Comparison of ENCODE assay signal across 8 cellular contexts in the genomic region with DNA sequence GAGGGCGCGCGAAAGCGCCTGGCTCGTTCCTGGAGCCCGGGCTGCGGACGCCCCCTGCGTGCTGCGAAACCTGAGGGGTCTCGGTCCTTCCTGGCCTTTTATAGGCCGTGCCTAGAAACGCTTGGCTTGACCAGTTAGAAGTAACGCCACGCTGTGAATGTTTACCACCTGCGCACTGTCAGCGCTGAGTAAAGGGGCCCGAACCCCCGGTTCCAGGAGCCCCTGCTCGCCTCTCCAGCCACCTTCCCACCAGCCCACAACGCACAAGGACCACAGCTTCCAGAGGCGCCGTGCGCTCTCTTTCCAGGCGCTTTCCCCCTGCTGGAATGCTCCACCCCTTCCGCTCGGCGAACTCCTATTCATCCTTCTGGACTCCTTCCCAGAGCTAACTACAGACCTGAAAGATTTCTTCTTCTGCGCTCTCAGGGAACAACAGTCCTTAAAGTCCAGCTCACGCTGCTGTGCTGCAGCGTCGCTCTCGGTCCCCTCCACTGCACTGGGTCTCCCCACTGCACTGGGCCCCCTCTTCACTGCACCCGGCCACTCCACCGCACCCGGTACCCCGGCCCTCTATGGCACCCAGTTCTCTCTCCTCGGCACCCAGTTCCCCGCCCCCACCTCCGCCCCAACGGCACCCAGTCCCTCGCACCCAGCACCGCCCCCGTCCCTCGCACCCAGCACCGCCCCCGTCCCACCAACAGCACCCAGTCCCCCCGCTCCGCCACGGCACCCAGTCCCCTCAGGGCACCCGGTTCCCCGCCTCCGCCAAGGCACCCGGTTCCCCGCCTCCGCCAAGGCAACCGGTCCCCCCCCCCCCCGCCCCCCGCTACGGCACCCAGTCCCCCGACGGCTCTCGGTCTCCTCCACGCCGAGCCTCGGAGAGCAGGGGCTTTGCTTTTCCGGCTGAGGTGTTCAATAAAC.
DNase-seq lines count a peak whose midpoint lies in the region; ATAC-seq and TF ChIP-seq lines count a peak whose summit lies in the region.

No MANE protein-coding gene starts in this region.

- H3K36me3 ChIP-seq in SK-N-SH (replicated peaks in 1 of 2; ENCODE audit: control insufficient read depth in 1 of 2, insufficient read depth in 2 of 2, low read length in 1 of 2) (no peaks in the 10 kb centered on the region), mesenchymal stem cell (ENCODE audit: control insufficient read depth in 1 of 2, insufficient read depth in 2 of 2, low read depth in 1 of 2, low read length in 2 of 2) (no peaks in the 10 kb centered on the region), transverse colon (no peaks in the 10 kb centered on the region)

- TF ChIP-seq EP300 in SK-N-SH (IDR thresholded peaks at IDR 0.05; ENCODE audit: borderline replicate concordance in 1 of 2, low read depth in 1 of 2, low read length in 1 of 2) (no peak), transverse colon (IDR thresholded peaks at IDR 0.05; ENCODE audit: low read depth) (no peak)

- no peak for TF ChIP-seq RAD21 in SK-N-SH (IDR thresholded peaks at IDR 0.05; ENCODE audit: low read length)

- TF ChIP-seq CTCF in GM12865 (IDR thresholded peaks at IDR 0.05; ENCODE audit: insufficient read depth, low read depth, low read length, missing control alignments): no peak
- no peak for TF ChIP-seq CTCF in SK-N-SH (IDR thresholded peaks at IDR 0.05)
- no peak for TF ChIP-seq CTCF in coronary artery (IDR thresholded peaks at IDR 0.05)
- no peak for TF ChIP-seq CTCF in transverse colon (IDR thresholded peaks at IDR 0.05)

- H3K9ac ChIP-seq in SK-N-SH (no peak overlapping the region), mesenchymal stem cell (ENCODE audit: low read length) (peak overlapping the region; percentile 85)

- H3K27ac ChIP-seq in SK-N-SH (ENCODE audit: low read depth in 2 of 2, low read length in 1 of 2): no peak overlapping the region
- no peak overlapping the region for H3K27ac ChIP-seq in coronary artery
- peak overlapping the region; percentile 74 for H3K27ac ChIP-seq in mesenchymal stem cell (ENCODE audit: low read length, poor library complexity, severe bottlenecking)
- H3K27ac ChIP-seq in transverse colon: peak overlapping the region in 3 of 4 donors; percentile 28 to 46 (median 41)

- H3K27me3 ChIP-seq in SK-N-SH (ENCODE audit: insufficient read depth) (no peaks in the 10 kb centered on the region), mesenchymal stem cell (ENCODE audit: control insufficient read depth in 1 of 2, insufficient read depth in 1 of 2, low read length in 2 of 2) (no peaks in the 10 kb centered on the region), transverse colon (peaks cover 5% of the 10 kb centered on the region)

- H2BK12ac ChIP-seq in mesenchymal stem cell (ENCODE audit: low read length in 2 of 2): peak overlapping the region; percentile 57 to 71

- DNase-seq in GM12865 (ENCODE audit: low read depth) (no peak), SK-N-SH (peak; percentile 52), coronary artery (ENCODE audit: low spot score) (no peak), mesenchymal stem cell (peak; percentile 83), transverse colon (peak; percentile 18), NCI-H748 treated with DMSO at 0.1 percent for 48 hours (lab: John Stamatoyannopoulos, UW) (no peak)

- 60% methylated on average over 44 of the region's 67 CpGs for WGBS in SK-N-SH (ENCODE audit: low lambda C conversion rate)
- WGBS in mesenchymal stem cell: 4% methylated on average over 50 of the region's 67 CpGs
- 3 to 28% methylated on average over 11 to 50 of the region's 67 CpGs for WGBS in transverse colon (ENCODE audit: low coverage in 1 of 2), 2 donors

- H3K4me1 ChIP-seq in SK-N-SH (ENCODE audit: control insufficient read depth in 1 of 2, insufficient read depth in 2 of 2, low read depth in 1 of 2, low read length in 1 of 2) (no peaks in the 10 kb centered on the region), mesenchymal stem cell (ENCODE audit: control insufficient read depth, insufficient read depth, low read depth, low read length) (peaks cover 9% of the 10 kb centered on the region), transverse colon (peaks cover 0 to 16% (median 8%) of the 10 kb centered on the region in 4 donors)

- H3K79me2 ChIP-seq in SK-N-SH (ENCODE audit: insufficient read depth): no peaks in the 10 kb centered on the region

- H3F3A ChIP-seq in SK-N-SH (replicated peaks; ENCODE audit: insufficient read depth): no peaks in the 10 kb centered on the region

- H3K79me1 ChIP-seq in mesenchymal stem cell (replicated peaks; ENCODE audit: low read length, poor library complexity, severe bottlenecking): no peaks in the 10 kb centered on the region

- in situ Hi-C loops in transverse colon (cut with MboI; ENCODE audit: low pct_ligation_motif_present in 1 of 4, low pct_unique_long_range_greater_than_20kb in 1 of 4, low sequenced_read_pairs in 3 of 4): no loop called here

- H2BK120ac ChIP-seq in mesenchymal stem cell (ENCODE audit: low read depth, low read length): no peak overlapping the region

- POLR2A ChIA-PET in SK-N-SH (lab: Yijun Ruan, JAX): no interaction called here

- peak overlapping the region; percentile 81 to 90 for H3K4ac ChIP-seq in mesenchymal stem cell (ENCODE audit: low read depth in 1 of 2, low read length in 2 of 2)

- peak overlapping the region in 1 of 2 experiments; percentile 93 for H3K14ac ChIP-seq in mesenchymal stem cell (ENCODE audit: low read length in 2 of 2)

- ATAC-seq in GM19023 (IDR thresholded peaks at IDR 0.05; ENCODE audit: unreplicated experiment): no peak
- no peak for ATAC-seq in GM19452 (IDR thresholded peaks at IDR 0.05; ENCODE audit: unreplicated experiment)

- H4K8ac ChIP-seq in mesenchymal stem cell (ENCODE audit: low read length): peak overlapping the region; percentile 92

- H2BK5ac ChIP-seq in mesenchymal stem cell (ENCODE audit: low read depth, low read length, poor library complexity, severe bottlenecking): no peak overlapping the region

- H3K4me2 ChIP-seq in SK-N-SH (peak overlapping the region; percentile 78), mesenchymal stem cell (ENCODE audit: low read length, poor library complexity, severe bottlenecking) (peak overlapping the region; percentile 95)

- no peaks in the 10 kb centered on the region for H3K9me2 ChIP-seq in SK-N-SH

- intact Hi-C loops in transverse colon (cut with DNase I; ENCODE audit: low total_unique reads): no loop called here

- CTCF ChIA-PET in SK-N-SH (lab: Yijun Ruan, JAX): interaction anchor here (0.7 to 5.2 kb wide), 20 partner anchors 10 to 799 kb away, joined by 3 to 153 read pairs (median 6); no protein-coding TSS in a partner anchor

- H2BK15ac ChIP-seq in mesenchymal stem cell (ENCODE audit: low read depth, poor library complexity, severe bottlenecking): peak overlapping the region; percentile 92

- H4K20me1 ChIP-seq in SK-N-SH (ENCODE audit: insufficient read depth): no peaks in the 10 kb centered on the region

- peak overlapping the region; percentile 63 for H3K4me3 ChIP-seq in GM12865 (ENCODE audit: low read depth, low read length)
- H3K4me3 ChIP-seq in SK-N-SH (ENCODE audit: low read depth in 2 of 2, low read length in 1 of 2): peak overlapping the region; percentile 54 to 65; a peak in 3 of 4 replicates
- H3K4me3 ChIP-seq in coronary artery: peak overlapping the region; percentile 71
- peak overlapping the region; percentile 65 to 86 for H3K4me3 ChIP-seq in mesenchymal stem cell (ENCODE audit: insufficient read depth in 1 of 2, low read depth in 1 of 2, low read length in 2 of 2)
- peak overlapping the region; percentile 3 to 64 (median 38) for H3K4me3 ChIP-seq in transverse colon

- peak overlapping the region; percentile 72 to 93 for H3K18ac ChIP-seq in mesenchymal stem cell (ENCODE audit: low read depth in 1 of 2, low read length in 2 of 2)

- no peak for TF ChIP-seq POLR2A in transverse colon (IDR thresholded peaks at IDR 0.05)

- peak overlapping the region; percentile 94 for H4K91ac ChIP-seq in mesenchymal stem cell (ENCODE audit: low read length)

- peak overlapping the region; percentile 92 for H2AFZ ChIP-seq in SK-N-SH (ENCODE audit: low read depth)
- peak overlapping the region; percentile 97 for H2AFZ ChIP-seq in mesenchymal stem cell (ENCODE audit: low read depth, low read length)

- H2AK5ac ChIP-seq in mesenchymal stem cell (ENCODE audit: low read length, severe bottlenecking): no peak overlapping the region

- H3K9me3 ChIP-seq in SK-N-SH (no peaks in the 10 kb centered on the region), mesenchymal stem cell (ENCODE audit: control insufficient read depth, low read length) (no peaks in the 10 kb centered on the region), transverse colon (no peaks in the 10 kb centered on the region)

- H3K23ac ChIP-seq in mesenchymal stem cell (ENCODE audit: low read length in 2 of 2): peak overlapping the region; percentile 4 to 92

TF ChIP-seq in SK-N-SH, 30 proteins besides CTCF, POLR2A, EP300 and RAD21:
- TF ChIP-seq, protein P1, sequence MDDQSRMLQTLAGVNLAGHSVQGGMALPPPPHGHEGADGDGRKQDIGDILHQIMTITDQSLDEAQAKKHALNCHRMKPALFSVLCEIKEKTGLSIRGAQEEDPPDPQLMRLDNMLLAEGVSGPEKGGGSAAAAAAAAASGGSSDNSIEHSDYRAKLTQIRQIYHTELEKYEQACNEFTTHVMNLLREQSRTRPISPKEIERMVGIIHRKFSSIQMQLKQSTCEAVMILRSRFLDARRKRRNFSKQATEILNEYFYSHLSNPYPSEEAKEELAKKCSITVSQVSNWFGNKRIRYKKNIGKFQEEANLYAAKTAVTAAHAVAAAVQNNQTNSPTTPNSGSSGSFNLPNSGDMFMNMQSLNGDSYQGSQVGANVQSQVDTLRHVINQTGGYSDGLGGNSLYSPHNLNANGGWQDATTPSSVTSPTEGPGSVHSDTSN (IDR thresholded peaks at IDR 0.05): no peak
- TF ChIP-seq, protein P2, sequence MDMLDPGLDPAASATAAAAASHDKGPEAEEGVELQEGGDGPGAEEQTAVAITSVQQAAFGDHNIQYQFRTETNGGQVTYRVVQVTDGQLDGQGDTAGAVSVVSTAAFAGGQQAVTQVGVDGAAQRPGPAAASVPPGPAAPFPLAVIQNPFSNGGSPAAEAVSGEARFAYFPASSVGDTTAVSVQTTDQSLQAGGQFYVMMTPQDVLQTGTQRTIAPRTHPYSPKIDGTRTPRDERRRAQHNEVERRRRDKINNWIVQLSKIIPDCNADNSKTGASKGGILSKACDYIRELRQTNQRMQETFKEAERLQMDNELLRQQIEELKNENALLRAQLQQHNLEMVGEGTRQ (IDR thresholded peaks at IDR 0.05; ENCODE audit: borderline replicate concordance, low read depth, low read length): no peak
- TF ChIP-seq TCF12 (IDR thresholded peaks at IDR 0.05): no peak
- no peak for TF ChIP-seq RFX5 (IDR thresholded peaks at IDR 0.05; ENCODE audit: low read length)
- TF ChIP-seq USF1 (IDR thresholded peaks at IDR 0.05; ENCODE audit: borderline replicate concordance, low read depth): no peak
- no peak for TF ChIP-seq TAF1 (IDR thresholded peaks at IDR 0.05; ENCODE audit: borderline replicate concordance, low read depth, low read length)

Comparison
In these comparisons a context has a peak if more than half of its experiments do, and no peak if none do; other contexts are left out.
1. DNase-seq: peak in SK-N-SH (single experiment), mesenchymal stem cell (single experiment) and transverse colon (single experiment); none in GM12865 (single experiment), coronary artery (single experiment) and NCI-H748 treated with DMSO at 0.1 percent for 48 hours (single experiment).
2. H3K27ac ChIP-seq: peak in mesenchymal stem cell (single experiment) and transverse colon (3 of 4); none in SK-N-SH (0 of 2) and coronary artery (0 of 2).
3. Peak in every context shown above with its lines, with median percentiles within 50 percentile points of each other: H3K4me3 ChIP-seq.